In the genomic region with DNA sequence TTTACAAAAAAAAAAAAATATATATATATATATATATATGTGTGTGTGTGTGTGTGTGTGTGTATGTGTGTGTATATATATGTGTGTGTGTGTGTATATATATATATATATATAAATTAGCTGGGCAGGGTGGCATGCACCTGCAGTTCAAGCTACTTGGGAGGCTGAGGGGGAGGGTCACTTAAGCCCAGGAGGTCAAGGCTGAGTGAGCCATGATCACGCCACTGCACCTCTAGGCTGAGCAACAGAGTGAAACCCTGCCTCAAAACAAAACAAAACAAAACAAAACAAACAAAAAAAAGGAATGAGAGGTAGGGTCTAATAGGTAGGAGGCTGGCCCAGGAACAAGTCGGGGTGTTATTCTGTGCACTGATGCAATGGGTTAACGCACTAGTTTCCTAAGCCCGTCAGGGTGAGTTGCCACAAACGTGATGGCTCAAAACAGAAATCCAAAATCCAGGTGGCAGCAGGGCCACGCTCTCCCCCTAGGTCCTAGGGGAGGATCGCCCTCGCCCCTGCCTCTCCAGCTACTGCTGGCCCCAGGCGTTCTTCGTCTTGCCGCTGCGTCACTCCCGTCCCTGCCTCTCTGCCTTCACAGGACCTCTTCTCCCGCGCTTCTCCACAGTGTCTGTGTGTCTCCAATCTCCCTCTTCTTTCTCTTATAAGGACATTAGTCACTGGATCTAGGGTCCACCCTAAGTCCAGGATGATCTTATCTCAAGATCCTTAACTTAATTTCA, we compare ENCODE assay signal across 9 cellular contexts. TPM values are rescaled to one million over a fixed set of nuclear protein-coding genes. Genes with fewer than 3 reads are reported as not detected.
DNase-seq lines count a peak whose midpoint lies in the region; ATAC-seq and TF ChIP-seq lines count a peak whose summit lies in the region.
"Not testable (repeated sequence)": the region's sequence is repeated elsewhere in the genome, so short reads cannot be mapped to it uniquely, and the experiment has no call there.
"Had no signal": no experiment of that assay in that cellular context is flagged by ENCODE, and none has a peak within 500 bp of the region (broad histone marks: within the 10 kb centered on the region; RNA-seq: fewer than 3 reads in every experiment).

No MANE protein-coding gene starts in this region.

- peaks cover 49% of the 10 kb centered on the region for H3K4me1 ChIP-seq in DOHH2 (ENCODE audit: control insufficient read depth, low read length)
- not testable (repeated sequence) for H3K4me1 ChIP-seq in neuronal stem cell (ENCODE audit: control insufficient read depth in 2 of 2, insufficient read depth in 1 of 2, low read depth in 1 of 2, low read length in 2 of 2)

- H3K4me3 Mint-ChIP-seq in MCF 10A (ENCODE audit: unreplicated experiment): not testable (repeated sequence)

- not testable (repeated sequence) for H3K9me3 Mint-ChIP-seq in MCF 10A (ENCODE audit: unreplicated experiment)

- BruUV-seq in MCF 10A (replicated peaks; lab: Mats Ljungman, UMichigan): not testable (repeated sequence)

- POLR2A ChIA-PET in MCF 10A (lab: Yijun Ruan, JAX): not testable (repeated sequence)

- CTCF ChIA-PET in MCF 10A (lab: Yijun Ruan, JAX): interaction anchor here (0.7 kb wide), 1 partner anchor 1595 kb away, joined by 6 read pairs; no protein-coding TSS in a partner anchor

- not testable (repeated sequence) for H2AFZ ChIP-seq in neuronal stem cell (ENCODE audit: low read length)

- H2BK120ac ChIP-seq in neuronal stem cell (ENCODE audit: low read depth, low read length): not testable (repeated sequence)

- peaks cover 47% of the 10 kb centered on the region for H3K27me3 Mint-ChIP-seq in MCF 10A (ENCODE audit: insufficient read depth, unreplicated experiment)

- not testable (repeated sequence) for H4K91ac ChIP-seq in neuronal stem cell (ENCODE audit: low read depth, low read length, poor library complexity)

- H3K18ac ChIP-seq in neuronal stem cell (ENCODE audit: low read length): not testable (repeated sequence)

- not testable (repeated sequence) for H3K4ac ChIP-seq in neuronal stem cell (ENCODE audit: low read length)

- H3K9ac ChIP-seq in neuronal stem cell (ENCODE audit: low read depth, low read length, poor library complexity): peak overlapping the region; percentile 33

- not testable (repeated sequence) for H3F3A ChIP-seq in DOHH2 (ENCODE audit: control insufficient read depth, insufficient read depth)

- peak; percentile 21 for ATAC-seq in left lobe of liver

- intact Hi-C loops in MCF 10A (cut with micrococcal nuclease): not testable (repeated sequence)

- not testable (repeated sequence) for H3K79me1 ChIP-seq in neuronal stem cell (ENCODE audit: low read depth, low read length)

- H2BK15ac ChIP-seq in neuronal stem cell (ENCODE audit: low read length): not testable (repeated sequence)

- H3K36me3 Mint-ChIP-seq in MCF 10A (ENCODE audit: insufficient read depth, unreplicated experiment): not testable (repeated sequence)

- not testable (repeated sequence) for H2BK12ac ChIP-seq in neuronal stem cell (ENCODE audit: low read length)

- H2BK5ac ChIP-seq in neuronal stem cell (ENCODE audit: low read length): not testable (repeated sequence)

- peaks cover 14% of the 10 kb centered on the region for H3K4me1 Mint-ChIP-seq in MCF 10A (ENCODE audit: insufficient read depth, unreplicated experiment)

- H2AK5ac ChIP-seq in neuronal stem cell (ENCODE audit: low read depth, low read length): not testable (repeated sequence)

- DNase-seq in NCI-H146 (lab: John Stamatoyannopoulos, UW) (peak; percentile 47), NCI-H82 (lab: John Stamatoyannopoulos, UW) (peak; percentile 71), SK-N-DZ (ENCODE audit: low spot score) (peak; percentile 43), MCF 10A (ENCODE audit: unreplicated experiment) (peak; percentile 13)
- DNase-seq in left lobe of liver (ENCODE audit: low spot score); neuronal stem cell (ENCODE audit: low spot score): not testable (repeated sequence)

- WGBS in neuronal stem cell (ENCODE audit: extremely low coverage in 2 of 2, insufficient read length in 2 of 2, insufficient replicate concordance in 1 of 2), 2 donors: no CpG with 5 or more reads among the region's 15 CpGs

- not testable (repeated sequence) for H3K79me2 ChIP-seq in DOHH2 (ENCODE audit: control insufficient read depth, low read length)

- peak overlapping the region; percentile 15 for H3K4me3 ChIP-seq in DOHH2 (ENCODE audit: low read length)
- not testable (repeated sequence) for H3K4me3 ChIP-seq in neuronal stem cell (ENCODE audit: low read length in 2 of 2)

- not testable (repeated sequence) for H4K20me1 ChIP-seq in DOHH2 (ENCODE audit: control insufficient read depth, insufficient read depth, low read depth, low read length)

- H3K27ac ChIP-seq in DOHH2 (ENCODE audit: low read depth, low read length): peak overlapping the region; percentile 79
- H3K27ac ChIP-seq in neuronal stem cell (replicated peaks; ENCODE audit: low read length): not testable (repeated sequence)

- not testable (repeated sequence) for H3K27ac Mint-ChIP-seq in MCF 10A (ENCODE audit: low read depth, unreplicated experiment)

- H3K9me2 ChIP-seq in DOHH2 (replicated peaks; ENCODE audit: control insufficient read depth, low read length): not testable (repeated sequence)

- not testable (repeated sequence) for H3K9me3 ChIP-seq in DOHH2 (ENCODE audit: control insufficient read depth, insufficient read depth, low read length); neuronal stem cell (replicated peaks in 1 of 2; ENCODE audit: control insufficient read depth in 2 of 2, insufficient read depth in 1 of 2, low read depth in 1 of 2, low read length in 2 of 2)

- H4K8ac ChIP-seq in neuronal stem cell (ENCODE audit: low read depth, low read length): not testable (repeated sequence)

- TF ChIP-seq CTCF in DOHH2 (IDR thresholded peaks at IDR 0.05; ENCODE audit: low read depth, low read length, poor library complexity, severe bottlenecking); MCF 10A (IDR thresholded peaks at IDR 0.05; ENCODE audit: unreplicated experiment): not testable (repeated sequence)

- H3K23ac ChIP-seq in neuronal stem cell (ENCODE audit: low read depth, low read length, poor library complexity): not testable (repeated sequence)

- H3K14ac ChIP-seq in neuronal stem cell (ENCODE audit: low read length): not testable (repeated sequence)

- H3K27me3 ChIP-seq in DOHH2 (ENCODE audit: control insufficient read depth, low read length); neuronal stem cell (ENCODE audit: control insufficient read depth in 3 of 3, insufficient read depth in 3 of 3, low read depth in 1 of 3, low read length in 3 of 3): not testable (repeated sequence)

- not testable (repeated sequence) for H3K36me3 ChIP-seq in DOHH2 (ENCODE audit: control insufficient read depth, low read length); neuronal stem cell (replicated peaks in 1 of 2; ENCODE audit: control insufficient read depth in 2 of 2, insufficient read depth in 2 of 2, low read length in 2 of 2)

- peak overlapping the region; percentile 65 for H3K4me2 ChIP-seq in DOHH2 (ENCODE audit: low read length)
- not testable (repeated sequence) for H3K4me2 ChIP-seq in neuronal stem cell (ENCODE audit: insufficient read depth, low read length, poor library complexity, severe bottlenecking)

RNA-seq across cellular contexts. Expression of a gene that starts 24.3 kb away (rescaled TPM):
- 7.3 and 7.5 TPM in 2 replicates for polyA plus RNA-seq in SK-N-DZ (2014; cell fraction: cytosol; rRNA removed)
- 2.7 and 4.9 TPM in 2 replicates for polyA plus RNA-seq in SK-N-DZ (2014; cell fraction: nucleus; rRNA removed)
- total RNA-seq in MCF 10A (2022): 1.6 and 3.1 TPM in 2 replicates
- total RNA-seq in left lobe of liver: 0.35 TPM
- polyA plus RNA-seq in neuronal stem cell (2013, experiment 1 of 2): 0.33 TPM
- polyA plus RNA-seq in neuronal stem cell (2013, experiment 2 of 2): 0.26 TPM
- total RNA-seq: A673; CD8-positive, alpha-beta T cell had no signal
